Comparison of ENCODE assay signal across 9 cellular contexts in the genomic region with DNA sequence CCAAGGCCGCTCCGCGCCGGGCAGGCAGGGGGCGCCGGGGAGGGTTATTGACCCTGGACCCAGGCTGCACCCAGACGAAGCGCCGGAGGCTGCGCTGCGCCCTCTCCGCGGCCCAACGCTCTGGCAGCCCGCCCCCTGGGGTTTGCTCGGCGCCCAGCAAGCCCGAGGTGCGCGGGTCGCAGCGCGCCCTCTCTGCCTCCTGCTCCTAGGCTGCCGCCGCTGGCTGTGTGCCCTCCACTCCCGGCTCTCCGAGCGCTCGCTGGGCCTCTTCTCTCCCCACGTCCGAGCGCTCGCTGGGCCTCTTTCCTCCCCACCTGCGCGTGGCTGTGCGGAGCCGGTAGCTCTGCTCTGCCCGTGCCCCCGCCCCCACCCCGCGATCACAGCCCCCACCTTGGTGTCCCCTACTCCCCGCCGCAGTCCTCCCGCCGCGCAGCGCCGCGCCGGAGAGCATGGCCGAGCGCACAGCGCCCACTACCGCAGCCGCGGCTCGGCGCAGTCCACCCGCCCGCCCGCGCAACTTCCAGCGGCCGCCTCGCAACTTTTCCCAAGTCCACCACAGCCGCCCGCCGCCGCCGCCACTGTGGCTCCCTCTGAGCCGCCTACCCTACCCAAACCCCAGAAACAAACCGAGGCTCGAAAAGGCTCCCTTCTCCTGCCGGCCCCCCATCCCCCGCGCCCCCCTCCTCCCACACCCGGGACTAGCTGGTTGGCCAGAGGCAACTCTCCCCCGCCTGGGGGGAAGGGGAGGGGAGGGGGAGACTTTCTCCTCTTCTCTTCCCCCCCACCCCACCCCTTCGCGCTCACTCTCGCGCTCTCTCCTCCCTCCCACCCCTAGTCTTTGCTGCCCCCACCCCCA. TPM values are rescaled to one million over a fixed set of nuclear protein-coding genes. Genes with fewer than 3 reads are reported as not detected.
DNase-seq lines count a peak whose midpoint lies in the region; ATAC-seq and TF ChIP-seq lines count a peak whose summit lies in the region.
"Had no signal": no experiment of that assay in that cellular context is flagged by ENCODE, and none has a peak within 500 bp of the region (broad histone marks: within the 10 kb centered on the region; RNA-seq: fewer than 3 reads in every experiment).

No MANE protein-coding gene starts in this region.

- peak; percentile 36 for TF ChIP-seq CTCF in CD4-positive, alpha-beta T cell (IDR thresholded peaks at IDR 0.05)

- no peak overlapping the region for H2BK12ac ChIP-seq in trophoblast cell (ENCODE audit: low read length)

- peak; percentile 65 for ATAC-seq in CD4-positive, alpha-beta T cell (ENCODE audit: poor library complexity)
- ATAC-seq in GM19351 (IDR thresholded peaks at IDR 0.05; ENCODE audit: unreplicated experiment) (peak; percentile 61), HG03439 (IDR thresholded peaks at IDR 0.05; ENCODE audit: unreplicated experiment) (peak; percentile 66), left cardiac atrium (peak; percentile 87 to 88), GM18519 (IDR thresholded peaks at IDR 0.05; ENCODE audit: low FRiP score, unreplicated experiment) (no peak)

- H3K4me1 Mint-ChIP-seq in CD4-positive, alpha-beta T cell (ENCODE audit: low read depth), result peaks cover 58% of the 10 kb centered on the region
- H3K4me1 Mint-ChIP-seq in activated naive CD8-positive, alpha-beta T cell (ENCODE audit: low read depth), result peaks cover 54% of the 10 kb centered on the region

- H3K9ac ChIP-seq in trophoblast cell (ENCODE audit: low read length), result peak overlapping the region; percentile 88

- H3K18ac ChIP-seq in trophoblast cell (ENCODE audit: low read length), result peak overlapping the region; percentile 79

- CTCF ChIA-PET in CD4-positive, alpha-beta T cell (lab: Charles Lee), result no interaction called here

- no peaks in the 10 kb centered on the region for H3K9me3 Mint-ChIP-seq in CD4-positive, alpha-beta T cell
- H3K9me3 Mint-ChIP-seq in activated naive CD8-positive, alpha-beta T cell (ENCODE audit: low read depth), result peaks cover 5% of the 10 kb centered on the region

- peak in 2 of 10 experiments; percentile 26 to 39 for DNase-seq in CD4-positive, alpha-beta T cell
- DNase-seq in NCI-H524 treated with DMSO at 0.1 percent for 48 hours (lab: John Stamatoyannopoulos, UW), result peak; percentile 78
- DNase-seq in left cardiac atrium, result peak; percentile 82
- DNase-seq in trophoblast cell, result peak; percentile 72 to 80

- H3K4me1 ChIP-seq in trophoblast cell (ENCODE audit: control insufficient read depth in 1 of 2, insufficient read depth in 2 of 2, low read length in 2 of 2), result peaks cover 11 to 19% of the 10 kb centered on the region in 2 experiments

- no peak overlapping the region for H3K27ac Mint-ChIP-seq in CD4-positive, alpha-beta T cell
- H3K27ac Mint-ChIP-seq in activated naive CD8-positive, alpha-beta T cell, result no peak overlapping the region

- peaks cover 10% of the 10 kb centered on the region for H3K79me2 ChIP-seq in trophoblast cell (ENCODE audit: control insufficient read depth, insufficient read depth, low read length, poor library complexity)

- peak overlapping the region; percentile 90 for H4K91ac ChIP-seq in trophoblast cell (ENCODE audit: low read depth, low read length)

- H3K4ac ChIP-seq in trophoblast cell (ENCODE audit: low read depth, low read length), result peak overlapping the region; percentile 71

- H3K79me1 ChIP-seq in trophoblast cell (ENCODE audit: low read length), result peaks cover 32% of the 10 kb centered on the region

- no CpG with 5 or more reads among the region's 82 CpGs for WGBS in trophoblast cell (ENCODE audit: extremely low coverage, insufficient coverage, insufficient read length)

- H4K12ac ChIP-seq in trophoblast cell (ENCODE audit: low read depth, low read length), result peak overlapping the region; percentile 45

- H3K14ac ChIP-seq in trophoblast cell (ENCODE audit: low read length), result peak overlapping the region; percentile 69

- peaks cover 95% of the 10 kb centered on the region for H3K27me3 ChIP-seq in CD4-positive, alpha-beta T cell (ENCODE audit: control insufficient read depth, insufficient read depth, low read length)
- H3K27me3 ChIP-seq in trophoblast cell (ENCODE audit: insufficient read depth, low read length), result peaks cover 38% of the 10 kb centered on the region

- H3K4me2 ChIP-seq in trophoblast cell (ENCODE audit: low read length), result peak overlapping the region; percentile 86

- peak overlapping the region; percentile 61 for H2BK120ac ChIP-seq in trophoblast cell (ENCODE audit: insufficient read depth, low read length, poor library complexity)

- no peaks in the 10 kb centered on the region for H3K36me3 ChIP-seq in trophoblast cell (ENCODE audit: control insufficient read depth in 1 of 2, insufficient read depth in 2 of 2, low read length in 2 of 2)

- H3K4me3 Mint-ChIP-seq in CD4-positive, alpha-beta T cell, result peak overlapping the region; percentile 54
- peak overlapping the region; percentile 69 for H3K4me3 Mint-ChIP-seq in activated naive CD8-positive, alpha-beta T cell

- H3K4me3 ChIP-seq in trophoblast cell (ENCODE audit: low read depth, low read length), result peak overlapping the region; percentile 84

- peak overlapping the region; percentile 28 for H2AFZ ChIP-seq in trophoblast cell (ENCODE audit: insufficient read depth, low read length, poor library complexity)

- H3K27me3 Mint-ChIP-seq in CD4-positive, alpha-beta T cell, result peaks cover 96% of the 10 kb centered on the region
- peaks cover 66% of the 10 kb centered on the region for H3K27me3 Mint-ChIP-seq in activated naive CD8-positive, alpha-beta T cell

- H3K9me3 ChIP-seq in CD4-positive, alpha-beta T cell (ENCODE audit: control insufficient read depth, low read length), result peaks cover 6% of the 10 kb centered on the region
- no peaks in the 10 kb centered on the region for H3K9me3 ChIP-seq in trophoblast cell (ENCODE audit: insufficient read depth, low read depth, low read length)

- H3K23ac ChIP-seq in trophoblast cell (ENCODE audit: low read length), result no peak overlapping the region

- intact Hi-C loops in CD4-positive, alpha-beta T cell (cut with DNase I, micrococcal nuclease), result loop anchor here in 1 of 2 experiments (10.0 kb wide), 1 partner anchor 518 kb away; no protein-coding TSS in a partner anchor
- intact Hi-C loops in left cardiac atrium (cut with DNase I), result loop anchor here (2.0 to 10.0 kb wide), 4 partner anchors 445 to 798 kb away; no protein-coding TSS in a partner anchor

- peak overlapping the region; percentile 4 for H2AK5ac ChIP-seq in trophoblast cell (ENCODE audit: low read length)

- H2BK5ac ChIP-seq in trophoblast cell (ENCODE audit: low read depth, low read length, poor library complexity), result peak overlapping the region; percentile 66

- peak overlapping the region; percentile 87 for H4K8ac ChIP-seq in trophoblast cell (ENCODE audit: low read depth, low read length)

- POLR2A ChIA-PET in CD4-positive, alpha-beta T cell (lab: Charles Lee), result no interaction called here

- H3K27ac ChIP-seq in CD4-positive, alpha-beta T cell (ENCODE audit: low read depth, low read length), result no peak overlapping the region
- H3K27ac ChIP-seq in trophoblast cell (ENCODE audit: low read depth, low read length), result peak overlapping the region; percentile 80

- peaks cover 5% of the 10 kb centered on the region for H3K36me3 Mint-ChIP-seq in CD4-positive, alpha-beta T cell (ENCODE audit: low read depth)
- H3K36me3 Mint-ChIP-seq in activated naive CD8-positive, alpha-beta T cell, result no peaks in the 10 kb centered on the region

RNA-seq across cellular contexts. Expression of gene MECOM, which starts 1.1 kb away (rescaled TPM):
- total RNA-seq in CD4-positive, alpha-beta T cell, result not detected
- total RNA-seq in left cardiac atrium, result 10 to 100 TPM; 20.0 to 25.4 TPM
- 8.6 and 8.7 TPM in 2 replicates for polyA plus RNA-seq in trophoblast cell (2013)
- total RNA-seq: T-helper 2 cell treated with Interferon-gamma antibody and Interleukin-4, amounts not matched to agents 100 ng/mL and 5 ng/mL, for 36 hours had no signal

Comparison
In these comparisons a context has a peak if more than half of its experiments do, and no peak if none do; other contexts are left out.
1. RNA of gene MECOM, which starts 1.1 kb away (total RNA-seq): 20.0 to 25.4 TPM in left cardiac atrium; not detected in CD4-positive, alpha-beta T cell; every median in the first group is over 10 times any median in the second.